Comparison of ENCODE assay signal across 36 cellular contexts in the genomic region with DNA sequence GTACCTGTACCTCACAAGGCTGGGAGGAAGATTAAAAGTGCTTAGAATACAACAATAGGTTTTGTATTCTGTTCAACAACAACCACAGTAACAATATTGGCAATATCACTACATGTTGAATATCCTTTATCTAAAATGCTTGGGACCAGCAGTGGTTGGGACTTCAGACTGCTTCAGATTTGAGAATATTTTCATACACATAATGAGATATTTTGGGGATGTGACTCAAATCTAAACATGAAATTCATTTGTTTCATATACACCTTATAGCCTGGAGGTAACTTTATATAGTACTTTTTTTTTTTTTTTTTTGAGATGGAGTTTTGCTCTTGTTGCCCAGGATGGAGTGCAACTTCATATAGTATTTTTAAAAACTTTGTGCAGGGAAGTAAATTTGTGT.
"Had no signal": no experiment of that assay in that cellular context is flagged by ENCODE, and none has a peak within 500 bp of the region (broad histone marks: within the 10 kb centered on the region; RNA-seq: fewer than 3 reads in every experiment).

No MANE protein-coding gene starts in this region.

- FAIRE-seq: bronchial epithelial cell, RCC 7860 had no signal

- H3K4me3 Mint-ChIP-seq: activated CD4-positive, alpha-beta memory T cell treated with anti-CD3 and anti-CD28 coated beads, Interleukin-2, amount 10 ng/mL, durations not matched to agents 7 days and 5 days; activated naive CD8-positive, alpha-beta T cell; activated naive CD8-positive, alpha-beta T cell treated with anti-CD3 and anti-CD28 coated beads, Interleukin-2, amount 50 U/mL, for 24 hours; brain; IgD-negative memory B cell had no signal

- H3K4me3 ChIP-seq: MG63 had no signal

- H3K27ac Mint-ChIP-seq: activated CD4-positive, alpha-beta memory T cell treated with anti-CD3 and anti-CD28 coated beads, Interleukin-2, amount 10 ng/mL, durations not matched to agents 7 days and 5 days; activated naive CD8-positive, alpha-beta T cell; activated naive CD8-positive, alpha-beta T cell treated with anti-CD3 and anti-CD28 coated beads, Interleukin-2, amount 50 U/mL, for 24 hours; activated T-helper 2 cell treated with anti-CD3 and anti-CD28 coated beads, Interferon-gamma antibody, Interleukin-2, Interleukin-4, amounts not matched to agents 10 μg/mL and 5 μg/mL and 100 μg/mL, durations not matched to agents 14 hours and 24 hours and 36 hours; brain; IgD-negative memory B cell had no signal

- H3K4me1 Mint-ChIP-seq: brain had no signal

- H3K9me3 Mint-ChIP-seq: activated CD4-positive, alpha-beta memory T cell treated with anti-CD3 and anti-CD28 coated beads, Interleukin-2, amount 10 ng/mL, durations not matched to agents 7 days and 5 days; activated naive CD8-positive, alpha-beta T cell treated with anti-CD3 and anti-CD28 coated beads, Interleukin-2, amount 50 U/mL, for 24 hours; activated T-helper 2 cell treated with anti-CD3 and anti-CD28 coated beads, Interferon-gamma antibody, Interleukin-2, Interleukin-4, amounts not matched to agents 10 μg/mL and 5 μg/mL and 100 μg/mL, durations not matched to agents 14 hours and 24 hours and 36 hours; brain; IgD-negative memory B cell had no signal

- ATAC-seq: activated naive CD8-positive, alpha-beta T cell treated with anti-CD3 and anti-CD28 coated beads, Interleukin-2, amount 50 U/mL, for 24 hours; PC-3 had no signal

- H3K27ac ChIP-seq: RWPE1, VCaP had no signal

- DNase-seq: activated CD4-positive, alpha-beta memory T cell treated with anti-CD3 and anti-CD28 coated beads, Interleukin-2, amount 10 ng/mL, durations not matched to agents 7 days and 5 days; activated CD4-positive, CD25-positive, alpha-beta regulatory T cell; activated CD8-positive, alpha-beta memory T cell treated with anti-CD3 and anti-CD28 coated beads for 24 hours; activated gamma-delta T cell; activated naive CD4-positive, alpha-beta T cell treated with Interleukin-2 at 50 U/mL for 16 hours; activated naive CD8-positive, alpha-beta T cell treated with anti-CD3 and anti-CD28 coated beads, Interleukin-2, amount 50 U/mL, for 24 hours; activated T-cell treated with anti-CD3 and anti-CD28 coated beads, Interleukin-2, amount 50 U/mL, for 1 hour; anterior cingulate cortex; caudate nucleus; Kasumi-1; KG1; MG63; NCI-H1048; NCI-H1105 treated with DMSO at 0.1 percent for 48 hours; NCI-H1436; NCI-H1694; NCI-H1930; NCI-H2081 treated with DMSO at 0.1 percent for 48 hours; NCI-H345; NCI-H510A; NCI-H526; NCI-H748 treated with DMSO at 0.1 percent for 48 hours; NK-92 treated with Interleukin-12 subunit alpha and Interleukin-12 subunit beta, amount 100 ng/mL, for 24 hours; PC-3; Right ventricle myocardium superior; SW 1271; T-helper 1 cell; T-helper 9 cell had no signal

- H3K27me3 Mint-ChIP-seq: activated CD4-positive, alpha-beta memory T cell treated with anti-CD3 and anti-CD28 coated beads, Interleukin-2, amount 10 ng/mL, durations not matched to agents 7 days and 5 days; activated naive CD8-positive, alpha-beta T cell; activated naive CD8-positive, alpha-beta T cell treated with anti-CD3 and anti-CD28 coated beads, Interleukin-2, amount 50 U/mL, for 24 hours; brain; IgD-negative memory B cell had no signal
